ENCODE assay signal across 11 cellular contexts in genomic region chr7:116592445-116592844, GRCh38.
DNase-seq lines count a peak whose midpoint lies in the region; ATAC-seq, FAIRE-seq and TF ChIP-seq lines count a peak whose summit lies in the region.
"Had no signal": no experiment of that assay in that cellular context is flagged by ENCODE, and none has a peak within 500 bp of the region (broad histone marks: within the 10 kb centered on the region; RNA-seq: fewer than 3 reads in every experiment).

No MANE protein-coding gene starts in this region.

- TF ChIP-seq POLR2A in HepG2 (IDR thresholded peaks at IDR 0.05; ENCODE audit: insufficient read depth in 1 of 2, low read depth in 2 of 2, low read length in 2 of 2) (no peak), transverse colon (IDR thresholded peaks at IDR 0.05) (no peak)

- peaks cover 24% of the 10 kb centered on the region for H3K4me1 Mint-ChIP-seq in activated CD8-positive, alpha-beta T cell treated with anti-CD3 and anti-CD28 coated beads, Interleukin-2, amount 10 ng/mL, durations not matched to agents 7 days and 5 days (ENCODE audit: low read depth)
- peaks cover 22% of the 10 kb centered on the region for H3K4me1 Mint-ChIP-seq in activated CD8-positive, alpha-beta T cell treated with anti-CD3 and anti-CD28 coated beads for 36 hours (ENCODE audit: low read depth)
- H3K4me1 Mint-ChIP-seq in WTC11 (peaks cover 23% of the 10 kb centered on the region), immature natural killer cell (peaks cover 13 to 23% of the 10 kb centered on the region in 2 donors)

- H3K9ac ChIP-seq in HepG2 (ENCODE audit: insufficient read depth, low read depth, low read length): no peak overlapping the region

- no peak overlapping the region for H3K27ac ChIP-seq in HepG2 (ENCODE audit: extremely low read length, insufficient read depth, low read length)
- peak overlapping the region; percentile 31 to 66 (median 58) for H3K27ac ChIP-seq in transverse colon

- no peaks in the 10 kb centered on the region for H3K79me2 ChIP-seq in HepG2 (ENCODE audit: insufficient read depth, low read length)

- no peak overlapping the region for H3K27ac Mint-ChIP-seq in activated CD8-positive, alpha-beta T cell treated with anti-CD3 and anti-CD28 coated beads, Interleukin-2, amount 10 ng/mL, durations not matched to agents 7 days and 5 days
- H3K27ac Mint-ChIP-seq in activated CD8-positive, alpha-beta T cell treated with anti-CD3 and anti-CD28 coated beads for 36 hours: no peak overlapping the region
- H3K27ac Mint-ChIP-seq in WTC11 (no peak overlapping the region), immature natural killer cell (no peak overlapping the region)

- H3K4me1 ChIP-seq in HepG2 (ENCODE audit: insufficient read depth, low read length) (peaks cover 32% of the 10 kb centered on the region), transverse colon (peaks cover 13 to 45% (median 20%) of the 10 kb centered on the region in 4 donors)

- 56% methylated on average over 8 of the region's 8 CpGs for WGBS in HepG2 (ENCODE audit: low lambda C conversion rate)
- 23 to 24% methylated on average over 8 of the region's 8 CpGs for WGBS in transverse colon (ENCODE audit: low coverage in 1 of 2), 2 donors

- H4K20me1 ChIP-seq in HepG2 (ENCODE audit: insufficient read depth, low read length): no peaks in the 10 kb centered on the region

- ATAC-seq in activated CD8-positive, alpha-beta T cell treated with anti-CD3 and anti-CD28 coated beads, Interleukin-2, amount 10 ng/mL, durations not matched to agents 7 days and 5 days: peak; percentile 21
- ATAC-seq in activated CD8-positive, alpha-beta T cell treated with anti-CD3 and anti-CD28 coated beads for 36 hours: no peak
- ATAC-seq in WTC11 (peak; percentile 57), HepG2 (peak; percentile 53), GM21515 (IDR thresholded peaks at IDR 0.05; ENCODE audit: unreplicated experiment) (no peak)

- H3K4me2 ChIP-seq in HepG2 (ENCODE audit: low read depth, low read length): peak overlapping the region; percentile 70

- no peak for FAIRE-seq in HepG2 (lab: Jason Lieb, UNC)
- FAIRE-seq: GM12878 had no signal

- H3K4me3 ChIP-seq in HepG2 (replicated peaks in 1 of 3; ENCODE audit: insufficient read depth in 1 of 3, low read depth in 2 of 3, low read length in 3 of 3) (no peak overlapping the region), transverse colon (peak overlapping the region in 1 of 4 donors; percentile 19)
- H3K4me3 ChIP-seq: GM12878 had no signal

- peaks cover 0 to 9% of the 10 kb centered on the region in 2 experiments; a peak in 2 of 5 replicates for H3K27me3 ChIP-seq in HepG2 (ENCODE audit: control insufficient read depth in 1 of 2, insufficient read depth in 2 of 2, low read length in 2 of 2)
- no peaks in the 10 kb centered on the region for H3K27me3 ChIP-seq in transverse colon

- CTCF ChIA-PET in activated CD8-positive, alpha-beta T cell treated with anti-CD3 and anti-CD28 coated beads, Interleukin-2, amount 10 ng/mL, durations not matched to agents 7 days and 5 days (lab: Charles Lee): interaction anchor here (0.7 to 3.2 kb wide), 29 partner anchors 9 to 454 kb away, joined by 3 to 33 read pairs (median 7); no protein-coding TSS in a partner anchor
- CTCF ChIA-PET in activated CD8-positive, alpha-beta T cell treated with anti-CD3 and anti-CD28 coated beads for 36 hours (lab: Charles Lee): interaction anchor here (0.6 to 4.0 kb wide), 35 partner anchors 10 to 454 kb away, joined by 3 to 53 read pairs (median 5); partner anchors contain the start of genes CAV1 and MET
- CTCF ChIA-PET in WTC11 (lab: Charles Lee): interaction anchor here (0.7 to 3.3 kb wide), 18 partner anchors 10 to 422 kb away, joined by 3 to 15 read pairs (median 4); no protein-coding TSS in a partner anchor
- CTCF ChIA-PET in HepG2 (lab: Yijun Ruan, JAX; ENCODE audit: low intra/inter-chr PET ratio, low total read pairs): interaction anchor here (2.0 kb wide), 1 partner anchor 217 kb away, joined by 9 read pairs; no protein-coding TSS in a partner anchor

- no peaks in the 10 kb centered on the region for H3K36me3 ChIP-seq in HepG2 (replicated peaks in 1 of 2; ENCODE audit: control insufficient read depth in 1 of 2, insufficient read depth in 2 of 2, low read length in 2 of 2)
- no peaks in the 10 kb centered on the region for H3K36me3 ChIP-seq in transverse colon

- no TSS peak for BruUV-seq in HepG2 (replicated peaks; lab: Mats Ljungman, UMichigan)

- H3K9me3 Mint-ChIP-seq in activated CD8-positive, alpha-beta T cell treated with anti-CD3 and anti-CD28 coated beads, Interleukin-2, amount 10 ng/mL, durations not matched to agents 7 days and 5 days (ENCODE audit: insufficient read depth): no peaks in the 10 kb centered on the region
- H3K9me3 Mint-ChIP-seq in activated CD8-positive, alpha-beta T cell treated with anti-CD3 and anti-CD28 coated beads for 36 hours: no peaks in the 10 kb centered on the region
- H3K9me3 Mint-ChIP-seq in WTC11: no peaks in the 10 kb centered on the region
- no peaks in the 10 kb centered on the region for H3K9me3 Mint-ChIP-seq in immature natural killer cell

- H3K9me3 ChIP-seq in HepG2 (ENCODE audit: low read length): no peaks in the 10 kb centered on the region
- no peaks in the 10 kb centered on the region for H3K9me3 ChIP-seq in transverse colon

- in situ Hi-C loops in HepG2 (cut with HindIII; ENCODE audit: extremely low pct_ligation_motif_present, low pct_unique_long_range_greater_than_20kb): loop anchor here (5.0 kb wide), 3 partner anchors 80 to 330 kb away; partner anchors contain the start of gene MET
- in situ Hi-C loops in transverse colon (cut with MboI; ENCODE audit: low pct_ligation_motif_present in 1 of 4, low pct_unique_long_range_greater_than_20kb in 1 of 4, low sequenced_read_pairs in 3 of 4): loop anchor here (5.0 to 25.0 kb wide), 6 partner anchors 212 to 418 kb away; no protein-coding TSS in a partner anchor

- no peak overlapping the region for H3K4me3 Mint-ChIP-seq in activated CD8-positive, alpha-beta T cell treated with anti-CD3 and anti-CD28 coated beads, Interleukin-2, amount 10 ng/mL, durations not matched to agents 7 days and 5 days
- no peak overlapping the region for H3K4me3 Mint-ChIP-seq in activated CD8-positive, alpha-beta T cell treated with anti-CD3 and anti-CD28 coated beads for 36 hours
- H3K4me3 Mint-ChIP-seq in WTC11: no peak overlapping the region
- H3K4me3 Mint-ChIP-seq in immature natural killer cell: peak overlapping the region in 1 of 5 donors; percentile 27

- no peak overlapping the region for H2AFZ ChIP-seq in HepG2 (ENCODE audit: low read length)

- H3K27me3 Mint-ChIP-seq in activated CD8-positive, alpha-beta T cell treated with anti-CD3 and anti-CD28 coated beads, Interleukin-2, amount 10 ng/mL, durations not matched to agents 7 days and 5 days (ENCODE audit: low read depth): peaks cover 35% of the 10 kb centered on the region
- H3K27me3 Mint-ChIP-seq in activated CD8-positive, alpha-beta T cell treated with anti-CD3 and anti-CD28 coated beads for 36 hours: peaks cover 35% of the 10 kb centered on the region
- H3K27me3 Mint-ChIP-seq in WTC11 (ENCODE audit: low read depth) (no peaks in the 10 kb centered on the region), immature natural killer cell (ENCODE audit: low read depth in 3 of 3) (peaks cover 9 to 12% (median 12%) of the 10 kb centered on the region in 3 donors)

- no peak for DNase-seq in activated CD8-positive, alpha-beta T cell treated with anti-CD3 and anti-CD28 coated beads, Interleukin-2, amount 10 ng/mL, durations not matched to agents 7 days and 5 days
- no peak for DNase-seq in activated CD8-positive, alpha-beta T cell treated with anti-CD3 and anti-CD28 coated beads for 36 hours
- DNase-seq in WTC11 (ENCODE audit: low spot score) (no peak), HepG2 (ENCODE audit: low spot score) (no peak), transverse colon (peak; percentile 45), NCI-H446 treated with DMSO at 0.1 percent for 48 hours (lab: John Stamatoyannopoulos, UW) (no peak), immature natural killer cell (no peak)
- DNase-seq: anterior cingulate cortex, NCI-H748 treated with DMSO at 0.1 percent for 48 hours had no signal

- POLR2A ChIA-PET in activated CD8-positive, alpha-beta T cell treated with anti-CD3 and anti-CD28 coated beads, Interleukin-2, amount 10 ng/mL, durations not matched to agents 7 days and 5 days (lab: Charles Lee): no interaction called here
- POLR2A ChIA-PET in activated CD8-positive, alpha-beta T cell treated with anti-CD3 and anti-CD28 coated beads for 36 hours (lab: Charles Lee): interaction anchor here (1.0 kb wide), 1 partner anchor 23 kb away, joined by 3 read pairs; no protein-coding TSS in a partner anchor
- POLR2A ChIA-PET in WTC11 (lab: Charles Lee): interaction anchor here (0.5 kb wide), 1 partner anchor 80 kb away, joined by 3 read pairs; no protein-coding TSS in a partner anchor
- POLR2A ChIA-PET in HepG2 (lab: Yijun Ruan, JAX): interaction anchor here (1.0 to 1.2 kb wide), 2 partner anchors 212 to 218 kb away, joined by 3 to 5 read pairs; no protein-coding TSS in a partner anchor

- TF ChIP-seq EP300 in HepG2 (IDR thresholded peaks at IDR 0.05; ENCODE audit: low read depth in 2 of 2, low read length in 2 of 2): no peak
- no peak for TF ChIP-seq EP300 in HepG2 (CRISPR knock-in tag; IDR thresholded peaks at IDR 0.05; ENCODE audit: borderline replicate concordance)
- TF ChIP-seq EP300 in transverse colon (IDR thresholded peaks at IDR 0.05; ENCODE audit: low read depth): no peak

- H3K36me3 Mint-ChIP-seq in activated CD8-positive, alpha-beta T cell treated with anti-CD3 and anti-CD28 coated beads, Interleukin-2, amount 10 ng/mL, durations not matched to agents 7 days and 5 days (ENCODE audit: low read depth): no peaks in the 10 kb centered on the region
- H3K36me3 Mint-ChIP-seq in activated CD8-positive, alpha-beta T cell treated with anti-CD3 and anti-CD28 coated beads for 36 hours (ENCODE audit: low read depth): no peaks in the 10 kb centered on the region
- no peaks in the 10 kb centered on the region for H3K36me3 Mint-ChIP-seq in WTC11
- H3K36me3 Mint-ChIP-seq in immature natural killer cell: no peaks in the 10 kb centered on the region

- intact Hi-C loops in activated CD8-positive, alpha-beta T cell treated with anti-CD3 and anti-CD28 coated beads for 36 hours (cut with micrococcal nuclease): loop anchor here (2.0 to 5.0 kb wide), 2 partner anchors 195 to 216 kb away; no protein-coding TSS in a partner anchor
- intact Hi-C loops in HepG2 (cut with micrococcal nuclease; ENCODE audit: unreplicated experiment) (loop anchor here (2.0 to 10.0 kb wide), 3 partner anchors 78 to 522 kb away; no protein-coding TSS in a partner anchor), transverse colon (cut with DNase I; ENCODE audit: low total_unique reads) (loop anchor here (1.0 kb wide), 1 partner anchor 217 kb away; no protein-coding TSS in a partner anchor)

- TF ChIP-seq RAD21 in HepG2 (CRISPR knock-in tag; IDR thresholded peaks at IDR 0.05): no peak

- no peak for TF ChIP-seq CTCF in activated CD8-positive, alpha-beta T cell treated with anti-CD3 and anti-CD28 coated beads for 36 hours (IDR thresholded peaks at IDR 0.05)
- TF ChIP-seq CTCF in WTC11 (IDR thresholded peaks at IDR 0.05): no peak
- no peak for TF ChIP-seq CTCF in HepG2 (CRISPR knock-in tag; IDR thresholded peaks at IDR 0.05)
- no peak for TF ChIP-seq CTCF in transverse colon (IDR thresholded peaks at IDR 0.05)

TF ChIP-seq in HepG2, 621 proteins besides CTCF, POLR2A, EP300 and RAD21 (continues in another document):
- TF ChIP-seq YEATS4 (CRISPR knock-in tag; IDR thresholded peaks at IDR 0.05; ENCODE audit: borderline replicate concordance): 0 out of 2 replicates have a peak, but pooled peaks have one; percentile 29

Comparison
In these comparisons a context has a peak if more than half of its experiments do, and no peak if none do; other contexts are left out.
1. ATAC-seq: peak in activated CD8-positive, alpha-beta T cell treated with anti-CD3 and anti-CD28 coated beads, Interleukin-2, amount 10 ng/mL, durations not matched to agents 7 days and 5 days (single experiment), WTC11 (single experiment) and HepG2 (single experiment); none in activated CD8-positive, alpha-beta T cell treated with anti-CD3 and anti-CD28 coated beads for 36 hours (single experiment) and GM21515 (single experiment).